29 cellular contexts compared by ENCODE assay signal in the genomic region with DNA sequence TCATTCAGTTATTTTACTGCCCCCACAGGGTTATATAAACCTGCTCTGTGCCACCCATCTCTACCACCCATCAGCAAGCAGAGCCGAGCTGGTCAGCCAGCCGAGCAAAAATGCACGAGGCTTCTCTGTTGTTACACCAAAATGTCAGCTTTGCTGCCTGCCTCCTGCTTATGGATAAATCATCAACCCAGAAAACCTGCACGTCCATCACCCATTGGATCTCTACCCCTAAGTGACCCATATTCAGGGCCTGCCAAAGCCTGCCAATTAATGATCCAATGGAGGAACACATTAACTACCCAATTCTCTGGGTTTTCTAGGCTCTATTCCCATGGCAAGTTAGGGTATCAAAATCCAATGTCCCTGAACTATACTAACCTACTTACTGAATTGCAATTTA.
"Had no signal": no experiment of that assay in that cellular context is flagged by ENCODE, and none has a peak within 500 bp of the region (broad histone marks: within the 10 kb centered on the region; RNA-seq: fewer than 3 reads in every experiment).

No MANE protein-coding gene starts in this region.

- H3K27ac Mint-ChIP-seq: mesothelial cell of epicardium; naive B cell; natural killer cell; nephron progenitor cell; neural progenitor cell; stimulated activated memory B cell treated with anti-CD40 and anti-IgM and Interleukin-4, amounts not matched to agents 10 μg/mL and 1 μg/mL and 100 μg/mL, for 72 hours; stimulated activated naive CD8-positive, alpha-beta T cell treated with anti-CD3 and anti-CD28 coated beads, Interleukin-15, amount 100 ng/mL, for 72 hours had no signal

- DNase-seq: heart right ventricle; islet precursor cell; left lung; mesendoderm; naive B cell; natural killer cell; nephron progenitor cell; occipital lobe; psoas muscle; sigmoid colon; stimulated activated CD4-positive, alpha-beta T cell treated with anti-CD3 and anti-CD28 coated beads, Interleukin-1b, Interleukin-23, amount 100 ng/mL, for 48 hours; stimulated activated CD4-positive, alpha-beta T cell treated with anti-CD3 and anti-CD28 coated beads, Interleukin-2, amount 100 ng/mL, for 48 hours; stimulated activated CD4-positive, alpha-beta T cell treated with anti-CD3 and anti-CD28 coated beads, Interleukin-4, amount 100 ng/mL, for 4 hours; stimulated activated CD8-positive, alpha-beta memory T cell treated with anti-CD3 and anti-CD28 coated beads, Interleukin-4, amount 100 ng/mL, for 48 hours; stimulated activated naive CD4-positive, alpha-beta T cell treated with Interleukin-2 at 50 U/mL for 16 hours; stimulated activated naive CD8-positive, alpha-beta T cell treated with anti-CD3 and anti-CD28 coated beads, Interleukin-15, amount 100 ng/mL, for 72 hours; substantia nigra; transverse colon; upper lobe of left lung had no signal

- H3K36me3 Mint-ChIP-seq: mesothelial cell of epicardium; naive B cell; natural killer cell; neural progenitor cell; stimulated activated memory B cell treated with anti-CD40 and anti-IgM and Interleukin-4, amounts not matched to agents 10 μg/mL and 1 μg/mL and 100 μg/mL, for 72 hours had no signal

- ATAC-seq: heart right ventricle; left lung; natural killer cell; psoas muscle; stimulated activated memory B cell treated with anti-CD40 and anti-IgM and Interleukin-4, amounts not matched to agents 10 μg/mL and 1 μg/mL and 100 μg/mL, for 72 hours; stimulated activated naive CD8-positive, alpha-beta T cell treated with anti-CD3 and anti-CD28 coated beads, Interleukin-15, amount 100 ng/mL, for 72 hours had no signal

- H3K4me3 ChIP-seq: heart right ventricle, hepatocyte, left lung, lung, neural progenitor cell, psoas muscle, right atrium auricular region, sigmoid colon, smooth muscle cell, transverse colon, upper lobe of left lung, vagina had no signal

- H3K36me3 ChIP-seq: heart right ventricle, left lung, neural progenitor cell, neutrophil, right atrium auricular region, sigmoid colon, transverse colon, upper lobe of left lung, vagina had no signal

- H3K4me1 ChIP-seq: left lung, neural progenitor cell, parathyroid adenoma, psoas muscle, right atrium auricular region, transverse colon, upper lobe of left lung, vagina had no signal

- H3K9me3 ChIP-seq: heart right ventricle, left lung, neutrophil, psoas muscle, right atrium auricular region, sigmoid colon, transverse colon, upper lobe of left lung, vagina had no signal

- H3K27me3 Mint-ChIP-seq: naive B cell; stimulated activated memory B cell treated with anti-CD40 and anti-IgM and Interleukin-4, amounts not matched to agents 10 μg/mL and 1 μg/mL and 100 μg/mL, for 72 hours; stimulated activated naive CD8-positive, alpha-beta T cell treated with anti-CD3 and anti-CD28 coated beads, Interleukin-15, amount 100 ng/mL, for 72 hours had no signal

- H3K4me1 Mint-ChIP-seq: naive B cell; natural killer cell; stimulated activated memory B cell treated with anti-CD40 and anti-IgM and Interleukin-4, amounts not matched to agents 10 μg/mL and 1 μg/mL and 100 μg/mL, for 72 hours; stimulated activated naive CD8-positive, alpha-beta T cell treated with anti-CD3 and anti-CD28 coated beads, Interleukin-15, amount 100 ng/mL, for 72 hours had no signal

- H3K9me3 Mint-ChIP-seq: mesothelial cell of epicardium; natural killer cell; nephron progenitor cell; neural progenitor cell; stimulated activated memory B cell treated with anti-CD40 and anti-IgM and Interleukin-4, amounts not matched to agents 10 μg/mL and 1 μg/mL and 100 μg/mL, for 72 hours had no signal

- H3K27ac ChIP-seq: heart right ventricle, hepatocyte, left lung, neural progenitor cell, neutrophil, parathyroid adenoma, psoas muscle, right atrium auricular region, sigmoid colon, transverse colon, upper lobe of left lung, vagina had no signal

- H3K27me3 ChIP-seq: hepatocyte, left lung, neural progenitor cell, neutrophil, right atrium auricular region, sigmoid colon, transverse colon, upper lobe of left lung, vagina had no signal

- H3K4me3 Mint-ChIP-seq: mesothelial cell of epicardium; naive B cell; natural killer cell; nephron progenitor cell; neural progenitor cell; stimulated activated memory B cell treated with anti-CD40 and anti-IgM and Interleukin-4, amounts not matched to agents 10 μg/mL and 1 μg/mL and 100 μg/mL, for 72 hours; stimulated activated naive CD8-positive, alpha-beta T cell treated with anti-CD3 and anti-CD28 coated beads, Interleukin-15, amount 100 ng/mL, for 72 hours had no signal

- H3K4me2 ChIP-seq: hepatocyte, neural progenitor cell, smooth muscle cell had no signal

- H3K9ac ChIP-seq: neural progenitor cell, parathyroid adenoma had no signal

- H3K79me2 ChIP-seq: hepatocyte, parathyroid adenoma had no signal

- H2AFZ ChIP-seq: hepatocyte, neural progenitor cell, parathyroid adenoma had no signal
